ENCODE assay signal across 21 cellular contexts in genomic region chr2:207095963-207096362, GRCh38.
"Had no signal": no experiment of that assay in that cellular context is flagged by ENCODE, and none has a peak within 500 bp of the region (broad histone marks: within the 10 kb centered on the region; RNA-seq: fewer than 3 reads in every experiment).

No MANE protein-coding gene starts in this region.

- DNase-seq: activated CD4-positive, alpha-beta memory T cell treated with anti-CD3 and anti-CD28 coated beads for 36 hours; activated naive CD4-positive, alpha-beta T cell; cortex of kidney; effector CD4-positive, alpha-beta T cell; islet precursor cell; left lung; stimulated activated CD4-positive, alpha-beta T cell treated with anti-CD3 and anti-CD28 coated beads, Interleukin-15, amount 100 ng/mL, for 24 hours; stimulated activated CD4-positive, alpha-beta T cell treated with anti-CD3 and anti-CD28 coated beads, Interleukin-2, amount 100 ng/mL, for 48 hours; stimulated activated naive CD8-positive, alpha-beta T cell treated with anti-CD3 and anti-CD28 coated beads, Interleukin-15, amount 100 ng/mL, for 72 hours; SW 1271; T-helper 2 cell; trophoblast cell; WERI-Rb-1 had no signal

- H3K4me3 ChIP-seq: gastroesophageal sphincter, hepatocyte, left lung, skin epidermis, suprapubic skin had no signal

- H3K4me3 Mint-ChIP-seq: activated CD4-positive, alpha-beta memory T cell treated with anti-CD3 and anti-CD28 coated beads for 36 hours; activated T-helper 17 cell treated with anti-CD3 and anti-CD28 coated beads, Interleukin-2, amount 50 U/mL, for 72 hours; brain; stimulated activated naive CD8-positive, alpha-beta T cell treated with anti-CD3 and anti-CD28 coated beads, Interleukin-15, amount 100 ng/mL, for 72 hours had no signal

- H3K4me2 ChIP-seq: hepatocyte had no signal

- H3K27ac ChIP-seq: gastroesophageal sphincter, hepatocyte, left lung, skin epidermis, suprapubic skin, WERI-Rb-1 had no signal

- H2AFZ ChIP-seq: hepatocyte had no signal

- H3K4me1 ChIP-seq: suprapubic skin had no signal

- H3K27me3 ChIP-seq: gastroesophageal sphincter, hepatocyte, left lung, suprapubic skin had no signal

- ATAC-seq: activated T-helper 17 cell treated with anti-CD3 and anti-CD28 coated beads, Interleukin-2, amount 50 U/mL, for 72 hours; esophagus mucosa; gastroesophageal sphincter; left lung; stimulated activated naive CD8-positive, alpha-beta T cell treated with anti-CD3 and anti-CD28 coated beads, Interleukin-15, amount 100 ng/mL, for 72 hours had no signal

- H3K36me3 ChIP-seq: left lung, WERI-Rb-1 had no signal

- H3K27ac Mint-ChIP-seq: activated CD4-positive, alpha-beta memory T cell treated with anti-CD3 and anti-CD28 coated beads for 36 hours; activated T-helper 17 cell treated with anti-CD3 and anti-CD28 coated beads, Interleukin-2, amount 50 U/mL, for 72 hours; progenitor cell of endocrine pancreas; stimulated activated naive CD8-positive, alpha-beta T cell treated with anti-CD3 and anti-CD28 coated beads, Interleukin-15, amount 100 ng/mL, for 72 hours had no signal

- H3K9me3 ChIP-seq: gastroesophageal sphincter, left lung, suprapubic skin had no signal

- H3K27me3 Mint-ChIP-seq: activated CD4-positive, alpha-beta memory T cell treated with anti-CD3 and anti-CD28 coated beads for 36 hours; activated T-helper 17 cell treated with anti-CD3 and anti-CD28 coated beads, Interleukin-2, amount 50 U/mL, for 72 hours; brain; progenitor cell of endocrine pancreas; stimulated activated naive CD8-positive, alpha-beta T cell treated with anti-CD3 and anti-CD28 coated beads, Interleukin-15, amount 100 ng/mL, for 72 hours had no signal
